In genomic region chr17:17876959-17877547, GRCh38 we compare ENCODE assay signal across 9 cellular contexts. TPM values are rescaled to one million over a fixed set of nuclear protein-coding genes. Genes with fewer than 3 reads are reported as not detected.
A peak's percentile ranks its signal among the peaks of the same experiment; 100 is the strongest.
DNase-seq lines count a peak whose midpoint lies in the region; ATAC-seq, FAIRE-seq and TF ChIP-seq lines count a peak whose summit lies in the region.
"Had no signal": no experiment of that assay in that cellular context is flagged by ENCODE, and none has a peak within 500 bp of the region (broad histone marks: within the 10 kb centered on the region; RNA-seq: fewer than 3 reads in every experiment).

No MANE protein-coding gene starts in this region.

- H2AFZ ChIP-seq in hepatocyte, result no peak overlapping the region

- no peaks in the 10 kb centered on the region for H3K4me1 Mint-ChIP-seq in stimulated activated effector memory CD8-positive, alpha-beta T cell treated with anti-CD3 and anti-CD28 coated beads, Interleukin-12 subunit alpha, Interleukin-12 subunit beta, amount 100 ng/mL, for 72 hours

- H3K27me3 ChIP-seq in bronchial epithelial cell (ENCODE audit: control insufficient read depth, insufficient read depth, low read length) (no peaks in the 10 kb centered on the region), hepatocyte (no peaks in the 10 kb centered on the region), rectal smooth muscle tissue (ENCODE audit: control insufficient read depth, insufficient read depth, low read length) (no peaks in the 10 kb centered on the region)

- H3K4me1 ChIP-seq in hepatocyte (ENCODE audit: insufficient read depth) (peaks cover 21% of the 10 kb centered on the region), rectal smooth muscle tissue (ENCODE audit: control insufficient read depth, insufficient read depth, low read length) (peaks cover 34% of the 10 kb centered on the region)

- no peak for ATAC-seq in stimulated activated effector memory CD8-positive, alpha-beta T cell treated with anti-CD3 and anti-CD28 coated beads, Interleukin-12 subunit alpha, Interleukin-12 subunit beta, amount 100 ng/mL, for 72 hours
- no peak for ATAC-seq in HG03378 (IDR thresholded peaks at IDR 0.05; ENCODE audit: unreplicated experiment)

- H3K9me3 ChIP-seq in hepatocyte (ENCODE audit: low read depth), result no peaks in the 10 kb centered on the region

- H3K4me3 Mint-ChIP-seq in stimulated activated effector memory CD8-positive, alpha-beta T cell treated with anti-CD3 and anti-CD28 coated beads, Interleukin-12 subunit alpha, Interleukin-12 subunit beta, amount 100 ng/mL, for 72 hours, result no peak overlapping the region
- H3K4me3 Mint-ChIP-seq: CD14-positive monocyte had no signal

- peaks cover 18% of the 10 kb centered on the region for H3K36me3 ChIP-seq in bronchial epithelial cell (ENCODE audit: control insufficient read depth, insufficient read depth, low read length)
- no peaks in the 10 kb centered on the region for H3K36me3 ChIP-seq in hepatocyte (replicated peaks; ENCODE audit: insufficient read depth, low read depth)
- H3K36me3 ChIP-seq in rectal smooth muscle tissue (ENCODE audit: control insufficient read depth, insufficient read depth, low read length), result peaks cover 16% of the 10 kb centered on the region

- no peak overlapping the region for H3K9ac ChIP-seq in rectal smooth muscle tissue (ENCODE audit: low read length)

- H3K79me2 ChIP-seq in hepatocyte, result no peaks in the 10 kb centered on the region

- H3K27ac ChIP-seq in C4-2B, result peak overlapping the region; percentile 89
- peak overlapping the region; percentile 81 for H3K27ac ChIP-seq in hepatocyte
- peak overlapping the region; percentile 89 for H3K27ac ChIP-seq in rectal smooth muscle tissue (ENCODE audit: low read depth, low read length)

- H3K4me2 ChIP-seq in hepatocyte, result peak overlapping the region; percentile 49

- H3K9me2 ChIP-seq in hepatocyte (replicated peaks; ENCODE audit: insufficient read depth), result no peaks in the 10 kb centered on the region

- in situ Hi-C loops in GM13977 (cut with MboI; ENCODE audit: low pct_unique_long_range_greater_than_20kb, low sequenced_read_pairs, unreplicated experiment), result no loop called here

- DNase-seq in bronchial epithelial cell (ENCODE audit: low read depth) (peak; percentile 33), hepatocyte (ENCODE audit: low spot score) (no peak), GM13977 (ENCODE audit: low spot score) (no peak), NCI-H1048 (lab: John Stamatoyannopoulos, UW) (no peak)
- no peak for DNase-seq in stimulated activated effector memory CD8-positive, alpha-beta T cell treated with anti-CD3 and anti-CD28 coated beads, Interleukin-12 subunit alpha, Interleukin-12 subunit beta, amount 100 ng/mL, for 72 hours (ENCODE audit: low spot score in 2 of 2)

- H4K20me1 ChIP-seq in hepatocyte (ENCODE audit: insufficient read depth, poor library complexity, severe bottlenecking), result no peaks in the 10 kb centered on the region

- H3K36me3 Mint-ChIP-seq in stimulated activated effector memory CD8-positive, alpha-beta T cell treated with anti-CD3 and anti-CD28 coated beads, Interleukin-12 subunit alpha, Interleukin-12 subunit beta, amount 100 ng/mL, for 72 hours, result peaks cover 32% of the 10 kb centered on the region

- 60% methylated on average over 6 of the region's 6 CpGs for WGBS in hepatocyte (ENCODE audit: low lambda C conversion rate, missing lambda C conversion rate)

- no peak overlapping the region for H3K27ac Mint-ChIP-seq in stimulated activated effector memory CD8-positive, alpha-beta T cell treated with anti-CD3 and anti-CD28 coated beads, Interleukin-12 subunit alpha, Interleukin-12 subunit beta, amount 100 ng/mL, for 72 hours

- H3K9me3 Mint-ChIP-seq in stimulated activated effector memory CD8-positive, alpha-beta T cell treated with anti-CD3 and anti-CD28 coated beads, Interleukin-12 subunit alpha, Interleukin-12 subunit beta, amount 100 ng/mL, for 72 hours, result no peaks in the 10 kb centered on the region
- H3K9me3 Mint-ChIP-seq: CD14-positive monocyte had no signal

- TF ChIP-seq CTCF in C4-2B (conservative IDR thresholded peaks at IDR 0.05) (no peak), bronchial epithelial cell (IDR thresholded peaks at IDR 0.05; ENCODE audit: insufficient read depth, low read length, severe bottlenecking) (no peak), hepatocyte (IDR thresholded peaks at IDR 0.05; ENCODE audit: poor library complexity) (no peak), GM13977 (IDR thresholded peaks at IDR 0.05; ENCODE audit: extremely low read depth, insufficient read depth, missing control alignments) (no peak)

- H3K4me3 ChIP-seq in bronchial epithelial cell (ENCODE audit: low read depth, low read length) (no peak overlapping the region), hepatocyte (no peak overlapping the region), rectal smooth muscle tissue (ENCODE audit: low read length) (peak overlapping the region; percentile 16)

- FAIRE-seq in bronchial epithelial cell (lab: Jason Lieb, UNC), result no peak

RNA-seq across cellular contexts. Expression of gene SREBF1, which starts 40.3 kb away (rescaled TPM):
- total RNA-seq in bronchial epithelial cell (51.6 and 65.5 TPM in 2 replicates), hepatocyte (47.0 and 57.1 TPM in 2 replicates)
- 107 and 140 TPM in 2 replicates for polyA plus RNA-seq in hepatocyte
